8 cellular contexts compared by ENCODE assay signal in the genomic region with DNA sequence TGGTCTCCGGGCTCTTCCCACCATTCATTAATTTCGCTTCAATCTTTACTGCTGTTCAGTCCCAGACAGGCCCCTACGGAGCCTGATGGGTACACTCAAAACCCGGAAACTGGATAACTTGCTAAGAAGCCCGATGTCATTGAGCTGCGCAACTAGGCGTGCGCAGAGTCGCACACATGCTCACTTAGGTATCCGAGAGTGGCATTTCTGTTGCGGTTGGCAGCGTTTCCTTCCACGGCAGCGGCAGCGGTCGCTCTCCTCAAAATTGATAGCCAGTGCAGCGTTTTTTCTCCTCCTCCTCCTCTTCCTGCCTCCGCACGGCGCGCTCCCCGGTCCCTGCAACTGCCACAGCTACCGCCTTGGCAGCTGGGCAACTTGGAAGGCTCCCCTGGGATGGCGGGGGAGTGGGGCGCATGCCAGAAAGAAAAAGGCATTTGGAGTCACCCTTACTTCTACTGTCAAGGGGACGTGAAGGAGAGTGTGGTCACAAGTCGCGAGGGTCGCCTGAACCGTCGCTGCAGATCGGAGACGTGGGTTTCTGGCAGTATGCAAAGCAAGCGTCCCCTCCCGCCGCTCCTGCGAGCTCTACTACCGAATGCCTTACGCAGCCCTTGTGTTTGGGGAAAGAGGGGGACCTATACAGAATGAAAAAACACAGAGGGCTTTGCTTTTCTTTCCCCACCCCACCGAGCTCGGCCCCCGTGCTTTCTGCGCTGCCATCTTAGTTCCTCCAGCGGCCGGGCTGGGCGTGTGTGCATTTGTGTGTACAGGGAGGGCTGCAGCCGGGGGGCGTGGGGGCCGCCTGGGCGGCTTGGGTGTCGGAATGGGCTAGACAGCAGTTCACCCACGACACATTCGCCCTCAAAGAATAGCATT. TPM values are rescaled to one million over a fixed set of nuclear protein-coding genes. Genes with fewer than 3 reads are reported as not detected.
DNase-seq lines count a peak whose midpoint lies in the region; ATAC-seq and TF ChIP-seq lines count a peak whose summit lies in the region.

No MANE protein-coding gene starts in this region.

- TF ChIP-seq CTCF in lower lobe of right lung (IDR thresholded peaks at IDR 0.05): no peak

- H3K27ac ChIP-seq in CD4-positive, alpha-beta memory T cell (ENCODE audit: low read depth, low read length): peak overlapping the region; percentile 62
- peak overlapping the region; percentile 51 for H3K27ac ChIP-seq in ectodermal cell (ENCODE audit: insufficient read depth, low read depth, low read length, poor library complexity, severe bottlenecking)
- peak overlapping the region; percentile 87 for H3K27ac ChIP-seq in lower lobe of right lung

- H3K4me3 Mint-ChIP-seq in CD4-positive, alpha-beta memory T cell: peak overlapping the region; percentile 89 to 100 (median 96)
- H3K4me3 Mint-ChIP-seq in activated CD4-positive, alpha-beta memory T cell treated with anti-CD3 and anti-CD28 coated beads, Interleukin-2, amount 10 ng/mL, durations not matched to agents 7 days and 5 days: peak overlapping the region; percentile 95

- no peaks in the 10 kb centered on the region for H3K9me3 ChIP-seq in CD4-positive, alpha-beta memory T cell (ENCODE audit: control insufficient read depth in 1 of 2, low read length in 2 of 2)
- no peaks in the 10 kb centered on the region for H3K9me3 ChIP-seq in ectodermal cell (ENCODE audit: control insufficient read depth, low read length)
- no peaks in the 10 kb centered on the region for H3K9me3 ChIP-seq in lower lobe of right lung

- H3K4me3 ChIP-seq in CD4-positive, alpha-beta memory T cell (ENCODE audit: low read length in 2 of 2): peak overlapping the region; percentile 73 to 78
- H3K4me3 ChIP-seq in ectodermal cell (ENCODE audit: insufficient read depth, low read depth, low read length): peak overlapping the region; percentile 61
- H3K4me3 ChIP-seq in lower lobe of right lung: peak overlapping the region; percentile 80

- H3K27me3 ChIP-seq in CD4-positive, alpha-beta memory T cell (ENCODE audit: insufficient read depth, low read length): no peaks in the 10 kb centered on the region
- H3K27me3 ChIP-seq in ectodermal cell (ENCODE audit: control insufficient read depth, insufficient read depth, low read length, poor library complexity, severe bottlenecking) (peaks cover 17% of the 10 kb centered on the region), lower lobe of right lung (ENCODE audit: low read depth) (no peaks in the 10 kb centered on the region)

- no peaks in the 10 kb centered on the region for H3K27me3 Mint-ChIP-seq in CD4-positive, alpha-beta memory T cell
- no peaks in the 10 kb centered on the region for H3K27me3 Mint-ChIP-seq in activated CD4-positive, alpha-beta memory T cell treated with anti-CD3 and anti-CD28 coated beads, Interleukin-2, amount 10 ng/mL, durations not matched to agents 7 days and 5 days

- H3K9me3 Mint-ChIP-seq in CD4-positive, alpha-beta memory T cell: peaks cover 0 to 4% (median 0%) of the 10 kb centered on the region in 8 donors
- H3K9me3 Mint-ChIP-seq in activated CD4-positive, alpha-beta memory T cell treated with anti-CD3 and anti-CD28 coated beads, Interleukin-2, amount 10 ng/mL, durations not matched to agents 7 days and 5 days: no peaks in the 10 kb centered on the region

- peak; percentile 56 for ATAC-seq in GM19455 (IDR thresholded peaks at IDR 0.05; ENCODE audit: unreplicated experiment)
- peak; percentile 84 to 88 for ATAC-seq in lower lobe of right lung

- H3K27ac Mint-ChIP-seq in CD4-positive, alpha-beta memory T cell: peak overlapping the region; percentile 84 to 99 (median 93)
- H3K27ac Mint-ChIP-seq in activated CD4-positive, alpha-beta memory T cell treated with anti-CD3 and anti-CD28 coated beads, Interleukin-2, amount 10 ng/mL, durations not matched to agents 7 days and 5 days: peak overlapping the region; percentile 99

- POLR2A ChIA-PET in CD4-positive, alpha-beta memory T cell (lab: Charles Lee; ENCODE audit: partially characterized antibody): interaction anchor here (0.8 to 6.5 kb wide), 30 partner anchors 9 to 444 kb away, joined by 3 to 65 read pairs (median 5); partner anchors contain the start of genes CLN5, FBXL3 and SLAIN1
- POLR2A ChIA-PET in activated CD4-positive, alpha-beta memory T cell treated with anti-CD3 and anti-CD28 coated beads, Interleukin-2, amount 10 ng/mL, durations not matched to agents 7 days and 5 days (lab: Charles Lee): interaction anchor here (0.7 to 6.5 kb wide), 20 partner anchors 9 to 443 kb away, joined by 3 to 129 read pairs (median 4); partner anchors contain the start of genes CLN5, FBXL3, KCTD12 and SLAIN1

- H3K36me3 ChIP-seq in CD4-positive, alpha-beta memory T cell (ENCODE audit: insufficient read depth, low read length): no peaks in the 10 kb centered on the region
- H3K36me3 ChIP-seq in ectodermal cell (ENCODE audit: control insufficient read depth, insufficient read depth, low read length): no peaks in the 10 kb centered on the region
- no peaks in the 10 kb centered on the region for H3K36me3 ChIP-seq in lower lobe of right lung

- peaks cover 39% of the 10 kb centered on the region for H3K4me1 ChIP-seq in CD4-positive, alpha-beta memory T cell (ENCODE audit: insufficient read depth, low read length)
- H3K4me1 ChIP-seq in ectodermal cell (ENCODE audit: control insufficient read depth, insufficient read depth, low read length) (peaks cover 21% of the 10 kb centered on the region), lower lobe of right lung (peaks cover 32% of the 10 kb centered on the region)

- CTCF ChIA-PET in CD4-positive, alpha-beta memory T cell (lab: Charles Lee; ENCODE audit: partially characterized antibody): interaction anchor here (0.7 to 7.3 kb wide), 6 partner anchors 10 to 158 kb away, joined by 3 to 65 read pairs (median 3); no protein-coding TSS in a partner anchor
- CTCF ChIA-PET in activated CD4-positive, alpha-beta memory T cell treated with anti-CD3 and anti-CD28 coated beads, Interleukin-2, amount 10 ng/mL, durations not matched to agents 7 days and 5 days (lab: Charles Lee): interaction anchor here (0.6 to 6.2 kb wide), 6 partner anchors 10 to 770 kb away, joined by 3 to 47 read pairs (median 4); no protein-coding TSS in a partner anchor

- intact Hi-C loops in CD4-positive, alpha-beta memory T cell (cut with micrococcal nuclease): loop anchor here (1.0 to 10.0 kb wide), 11 partner anchors 16 to 1785 kb away; partner anchors contain the start of genes FBXL3, KCTD12, LMO7 and OBI1
- intact Hi-C loops in lower lobe of right lung (cut with DNase I): no loop called here

- DNase-seq in CD4-positive, alpha-beta memory T cell: peak; percentile 89 to 95 (median 93)
- peak; percentile 75 for DNase-seq in HK-2 (ENCODE audit: unreplicated experiment)
- DNase-seq in NCI-H82 treated with DMSO at 0.1 percent for 48 hours (lab: John Stamatoyannopoulos, UW; ENCODE audit: unreplicated experiment): peak; percentile 93
- DNase-seq in activated CD4-positive, alpha-beta memory T cell treated with anti-CD3 and anti-CD28 coated beads, Interleukin-2, amount 10 ng/mL, durations not matched to agents 7 days and 5 days: peak; percentile 95
- peak; percentile 91 for DNase-seq in lower lobe of right lung
- DNase-seq in stimulated activated CD4-positive, alpha-beta T cell treated with anti-CD3 and anti-CD28 coated beads, TNF-alpha, amount 100 ng/mL, for 1 hour (ENCODE audit: low read depth in 3 of 3, low spot score in 1 of 3): peak; percentile 67 to 77 (median 72)

- peaks cover 0 to 24% of the 10 kb centered on the region in 2 donors for H3K36me3 Mint-ChIP-seq in CD4-positive, alpha-beta memory T cell
- peaks cover 11% of the 10 kb centered on the region for H3K36me3 Mint-ChIP-seq in activated CD4-positive, alpha-beta memory T cell treated with anti-CD3 and anti-CD28 coated beads, Interleukin-2, amount 10 ng/mL, durations not matched to agents 7 days and 5 days (ENCODE audit: low read depth)

- peaks cover 19 to 56% (median 37%) of the 10 kb centered on the region in 4 donors for H3K4me1 Mint-ChIP-seq in CD4-positive, alpha-beta memory T cell
- peaks cover 39% of the 10 kb centered on the region for H3K4me1 Mint-ChIP-seq in activated CD4-positive, alpha-beta memory T cell treated with anti-CD3 and anti-CD28 coated beads, Interleukin-2, amount 10 ng/mL, durations not matched to agents 7 days and 5 days

- WGBS in ectodermal cell, 2 experiments: 1% methylated on average over 52 to 53 of the region's 53 CpGs

RNA-seq across cellular contexts. Expression of gene MYCBP2, which starts 2.5 kb away (rescaled TPM):
- total RNA-seq in CD4-positive, alpha-beta memory T cell: 100 to 1,000 TPM; 189 to 197 TPM
- 10 to 100 TPM; 13.3 to 48.3 TPM for polyA plus RNA-seq in CD4-positive, alpha-beta memory T cell
- total RNA-seq in activated CD4-positive, alpha-beta memory T cell treated with anti-CD3 and anti-CD28 coated beads, Interleukin-2, amount 10 ng/mL, durations not matched to agents 7 days and 5 days: 100 to 1,000 TPM in 1 of 2 experiments, 10 to 100 TPM in 1; 81.9 to 105 TPM
- polyA plus RNA-seq in ectodermal cell (2013, experiment 1 of 4): 20.0 TPM
- polyA plus RNA-seq in ectodermal cell (2013, experiment 2 of 4): 24.2 TPM
- 18.4 TPM for polyA plus RNA-seq in ectodermal cell (2013, experiment 3 of 4)
- polyA plus RNA-seq in ectodermal cell (2013, experiment 4 of 4): 21.6 TPM
- total RNA-seq in lower lobe of right lung: 91.6 TPM

Comparison
In these comparisons a context has a peak if more than half of its experiments do, and no peak if none do; other contexts are left out.
1. Peak in every context shown above with its lines: DNase-seq, ATAC-seq, H3K4me3 ChIP-seq and H3K27ac ChIP-seq.